1 cellular context compared by ENCODE assay signal in genomic region chr3:21645121-21645897, GRCh38.
TF ChIP-seq lines count a peak whose summit lies in the region.

No MANE protein-coding gene starts in this region.

TF ChIP-seq in GM23338, 12 proteins besides CTCF, POLR2A, EP300 and RAD21 (continued from another document):
- no peak for TF ChIP-seq ZNF462 (CRISPR knock-in tag; IDR thresholded peaks at IDR 0.05)
- TF ChIP-seq ZNF114 (CRISPR knock-in tag; IDR thresholded peaks at IDR 0.05), result no peak
- TF ChIP-seq CREB1 (CRISPR knock-in tag; IDR thresholded peaks at IDR 0.05; ENCODE audit: low read depth), result no peak
